In genomic region chr5:80600943-80601693, GRCh38 we compare ENCODE assay signal across 17 cellular contexts. TPM values are rescaled to one million over a fixed set of nuclear protein-coding genes. Genes with fewer than 3 reads are reported as not detected.
DNase-seq lines count a peak whose midpoint lies in the region; ATAC-seq and TF ChIP-seq lines count a peak whose summit lies in the region.
"Had no signal": no experiment of that assay in that cellular context is flagged by ENCODE, and none has a peak within 500 bp of the region (broad histone marks: within the 10 kb centered on the region; RNA-seq: fewer than 3 reads in every experiment).

No MANE protein-coding gene starts in this region.

- H3K4me3 Mint-ChIP-seq in natural killer cell treated with Interleukin-12 subunit alpha and Interleukin-12 subunit beta and Interleukin-15 and Interleukin-18, amount 100 ng/mL, for 72 hours = no peak overlapping the region
- H3K4me3 Mint-ChIP-seq in natural killer cell = no peak overlapping the region
- no peak overlapping the region for H3K4me3 Mint-ChIP-seq in activated naive CD8-positive, alpha-beta T cell treated with anti-CD3 and anti-CD28 coated beads, Interleukin-2, amount 50 U/mL, for 24 hours
- no peak overlapping the region for H3K4me3 Mint-ChIP-seq in CD4-positive, alpha-beta memory T cell

- H3K4me3 ChIP-seq in right cardiac atrium (ENCODE audit: low read length) = no peak overlapping the region
- H3K4me3 ChIP-seq in CD4-positive, alpha-beta memory T cell (ENCODE audit: low read length in 2 of 2) = no peak overlapping the region
- H3K4me3 ChIP-seq: GM12878 had no signal

- POLR2A ChIA-PET in CD4-positive, alpha-beta memory T cell (lab: Charles Lee; ENCODE audit: partially characterized antibody) = no interaction called here

- ATAC-seq in natural killer cell treated with Interleukin-12 subunit alpha and Interleukin-12 subunit beta and Interleukin-15 and Interleukin-18, amount 100 ng/mL, for 72 hours = peak; percentile 27 to 45
- no peak for ATAC-seq in natural killer cell
- ATAC-seq in activated naive CD8-positive, alpha-beta T cell treated with anti-CD3 and anti-CD28 coated beads, Interleukin-2, amount 50 U/mL, for 24 hours = peak; percentile 57
- no peak for ATAC-seq in right cardiac atrium
- ATAC-seq in HG03108 (IDR thresholded peaks at IDR 0.05; ENCODE audit: unreplicated experiment) = no peak
- ATAC-seq: GM12878 had no signal

- TF ChIP-seq CTCF in natural killer cell (IDR thresholded peaks at IDR 0.05) = no peak

- H3K27me3 Mint-ChIP-seq in natural killer cell treated with Interleukin-12 subunit alpha and Interleukin-12 subunit beta and Interleukin-15 and Interleukin-18, amount 100 ng/mL, for 72 hours = no peaks in the 10 kb centered on the region
- H3K27me3 Mint-ChIP-seq in natural killer cell (ENCODE audit: low read depth in 2 of 2) = peaks cover 2 to 5% of the 10 kb centered on the region in 2 donors
- H3K27me3 Mint-ChIP-seq in activated naive CD8-positive, alpha-beta T cell treated with anti-CD3 and anti-CD28 coated beads, Interleukin-2, amount 50 U/mL, for 24 hours = no peaks in the 10 kb centered on the region
- H3K27me3 Mint-ChIP-seq in CD4-positive, alpha-beta memory T cell = peaks cover 0 to 1% of the 10 kb centered on the region in 2 donors

- no peaks in the 10 kb centered on the region for H3K9me3 ChIP-seq in right cardiac atrium (ENCODE audit: control insufficient read depth, low read length)
- H3K9me3 ChIP-seq in CD4-positive, alpha-beta memory T cell (ENCODE audit: control insufficient read depth in 1 of 2, low read length in 2 of 2) = no peaks in the 10 kb centered on the region

- intact Hi-C loops in natural killer cell (cut with micrococcal nuclease) (no loop called here), right cardiac atrium (cut with DNase I) (no loop called here)
- intact Hi-C loops in CD4-positive, alpha-beta memory T cell (cut with micrococcal nuclease) = no loop called here

- H3K9me3 Mint-ChIP-seq in natural killer cell treated with Interleukin-12 subunit alpha and Interleukin-12 subunit beta and Interleukin-15 and Interleukin-18, amount 100 ng/mL, for 72 hours = no peaks in the 10 kb centered on the region
- no peaks in the 10 kb centered on the region for H3K9me3 Mint-ChIP-seq in natural killer cell
- no peaks in the 10 kb centered on the region for H3K9me3 Mint-ChIP-seq in activated naive CD8-positive, alpha-beta T cell treated with anti-CD3 and anti-CD28 coated beads, Interleukin-2, amount 50 U/mL, for 24 hours
- no peaks in the 10 kb centered on the region for H3K9me3 Mint-ChIP-seq in CD4-positive, alpha-beta memory T cell

- H3K27me3 ChIP-seq in right cardiac atrium (ENCODE audit: control insufficient read depth, insufficient read depth) = no peaks in the 10 kb centered on the region
- H3K27me3 ChIP-seq in CD4-positive, alpha-beta memory T cell (ENCODE audit: insufficient read depth, low read length) = no peaks in the 10 kb centered on the region

- CTCF ChIA-PET in CD4-positive, alpha-beta memory T cell (lab: Charles Lee; ENCODE audit: partially characterized antibody) = no interaction called here

- no peak overlapping the region for H3K27ac Mint-ChIP-seq in natural killer cell treated with Interleukin-12 subunit alpha and Interleukin-12 subunit beta and Interleukin-15 and Interleukin-18, amount 100 ng/mL, for 72 hours
- peak overlapping the region in 1 of 2 donors; percentile 57 for H3K27ac Mint-ChIP-seq in natural killer cell
- no peak overlapping the region for H3K27ac Mint-ChIP-seq in activated naive CD8-positive, alpha-beta T cell treated with anti-CD3 and anti-CD28 coated beads, Interleukin-2, amount 50 U/mL, for 24 hours
- H3K27ac Mint-ChIP-seq in CD4-positive, alpha-beta memory T cell = no peak overlapping the region

- no peak overlapping the region for H3K27ac ChIP-seq in right cardiac atrium (ENCODE audit: low read length)
- H3K27ac ChIP-seq in CD4-positive, alpha-beta memory T cell (ENCODE audit: low read depth, low read length) = no peak overlapping the region

- DNase-seq in SKM-1 treated with dmso at 0.1 percent for 144 hours (lab: John Stamatoyannopoulos, UW; ENCODE audit: unreplicated experiment) (peak; percentile 42), SKM-1 (lab: John Stamatoyannopoulos, UW; ENCODE audit: unreplicated experiment) (no peak), natural killer cell (no peak), right cardiac atrium (no peak)
- DNase-seq in natural killer cell treated with Interleukin-12 subunit alpha and Interleukin-12 subunit beta and Interleukin-15 and Interleukin-18, amount 100 ng/mL, for 72 hours (ENCODE audit: low spot score) = no peak
- no peak for DNase-seq in activated naive CD8-positive, alpha-beta T cell treated with anti-CD3 and anti-CD28 coated beads, Interleukin-2, amount 50 U/mL, for 24 hours
- no peak for DNase-seq in CD4-positive, alpha-beta memory T cell
- DNase-seq: C1 segment of cervical spinal cord, DMS79, NCI-H1105 treated with DMSO at 0.1 percent for 48 hours, NCI-H187, NCI-H2171, NCI-H446 treated with DMSO at 0.1 percent for 48 hours, SHP77 treated with DMSO at 0.1 percent for 48 hours had no signal

- no peaks in the 10 kb centered on the region for H3K36me3 Mint-ChIP-seq in natural killer cell treated with Interleukin-12 subunit alpha and Interleukin-12 subunit beta and Interleukin-15 and Interleukin-18, amount 100 ng/mL, for 72 hours
- no peaks in the 10 kb centered on the region for H3K36me3 Mint-ChIP-seq in natural killer cell
- no peaks in the 10 kb centered on the region for H3K36me3 Mint-ChIP-seq in activated naive CD8-positive, alpha-beta T cell treated with anti-CD3 and anti-CD28 coated beads, Interleukin-2, amount 50 U/mL, for 24 hours (ENCODE audit: low read depth)
- no peaks in the 10 kb centered on the region for H3K36me3 Mint-ChIP-seq in CD4-positive, alpha-beta memory T cell

- no peaks in the 10 kb centered on the region for H3K4me1 Mint-ChIP-seq in natural killer cell treated with Interleukin-12 subunit alpha and Interleukin-12 subunit beta and Interleukin-15 and Interleukin-18, amount 100 ng/mL, for 72 hours (ENCODE audit: low read depth in 2 of 2)
- H3K4me1 Mint-ChIP-seq in natural killer cell = no peaks in the 10 kb centered on the region
- no peaks in the 10 kb centered on the region for H3K4me1 Mint-ChIP-seq in activated naive CD8-positive, alpha-beta T cell treated with anti-CD3 and anti-CD28 coated beads, Interleukin-2, amount 50 U/mL, for 24 hours
- H3K4me1 Mint-ChIP-seq in CD4-positive, alpha-beta memory T cell = no peaks in the 10 kb centered on the region

- no peaks in the 10 kb centered on the region for H3K4me1 ChIP-seq in right cardiac atrium (ENCODE audit: control insufficient read depth, insufficient read depth, low read length)
- no peaks in the 10 kb centered on the region for H3K4me1 ChIP-seq in CD4-positive, alpha-beta memory T cell (ENCODE audit: insufficient read depth, low read length)

- WGBS in right cardiac atrium = 93% methylated on average over 2 of the region's 2 CpGs

- no peaks in the 10 kb centered on the region for H3K36me3 ChIP-seq in CD4-positive, alpha-beta memory T cell (ENCODE audit: insufficient read depth, low read length)

RNA-seq across cellular contexts. Expression of gene ANKRD34B, which starts 31.0 kb away (rescaled TPM):
- total RNA-seq in natural killer cell treated with Interleukin-12 subunit alpha and Interleukin-12 subunit beta and Interleukin-15 and Interleukin-18, amount 100 ng/mL, for 72 hours = not detected
- total RNA-seq in natural killer cell = not detected
- total RNA-seq in right cardiac atrium = not detected
- not detected for polyA plus RNA-seq in right cardiac atrium
- not detected for total RNA-seq in CD4-positive, alpha-beta memory T cell
- not detected for polyA plus RNA-seq in CD4-positive, alpha-beta memory T cell
- total RNA-seq: M059J had no signal
- polyA plus RNA-seq: GM12878 had no signal

RNA-seq across cellular contexts. Expression of gene MSH3, which starts 53.3 kb away (rescaled TPM):
- total RNA-seq in natural killer cell treated with Interleukin-12 subunit alpha and Interleukin-12 subunit beta and Interleukin-15 and Interleukin-18, amount 100 ng/mL, for 72 hours = 10 to 100 TPM; 13.7 to 25.9 TPM
- total RNA-seq in natural killer cell (10 to 100 TPM; 11.6 to 17.1 (median 15.5) TPM), right cardiac atrium (10 to 100 TPM in 3 of 4 donors, 1 to 10 TPM in 1; 9.9 to 12.4 (median 10.5) TPM)
- 4.2 TPM for polyA plus RNA-seq in right cardiac atrium
- total RNA-seq in CD4-positive, alpha-beta memory T cell = 10 to 100 TPM; 14.3 to 17.1 TPM
- polyA plus RNA-seq in CD4-positive, alpha-beta memory T cell = 10 to 100 TPM; 14.3 to 16.4 TPM

RNA-seq across cellular contexts. Expression of gene DHFR, which starts 53.7 kb away (rescaled TPM):
- total RNA-seq in natural killer cell treated with Interleukin-12 subunit alpha and Interleukin-12 subunit beta and Interleukin-15 and Interleukin-18, amount 100 ng/mL, for 72 hours = 10 to 100 TPM; 29.2 to 73.8 TPM
- 10 to 100 TPM in 2 of 3 donors, 1 to 10 TPM in 1; 8.8 to 14.3 (median 12.0) TPM for total RNA-seq in natural killer cell
- 10 to 100 TPM in 2 of 4 donors, 1 to 10 TPM in 2; 4.3 to 14.9 (median 10.8) TPM for total RNA-seq in right cardiac atrium
- polyA plus RNA-seq in right cardiac atrium = 8.7 TPM
- total RNA-seq in CD4-positive, alpha-beta memory T cell = 10 to 100 TPM; 18.5 to 19.2 TPM
- polyA plus RNA-seq in CD4-positive, alpha-beta memory T cell = 1 to 10 TPM; 1.3 to 1.8 TPM

Comparison
In these comparisons a context has a peak if more than half of its experiments do, and no peak if none do; other contexts are left out.
1. ATAC-seq: peak in natural killer cell treated with Interleukin-12 subunit alpha and Interleukin-12 subunit beta and Interleukin-15 and Interleukin-18, amount 100 ng/mL, for 72 hours (2 of 2) and activated naive CD8-positive, alpha-beta T cell treated with anti-CD3 and anti-CD28 coated beads, Interleukin-2, amount 50 U/mL, for 24 hours (single experiment); none in natural killer cell (0 of 3), right cardiac atrium (0 of 2) and HG03108 (single experiment).